34 cellular contexts compared by ENCODE assay signal in genomic region chr22:44615146-44615545, GRCh38.
"Had no signal": no experiment of that assay in that cellular context is flagged by ENCODE, and none has a peak within 500 bp of the region (broad histone marks: within the 10 kb centered on the region; RNA-seq: fewer than 3 reads in every experiment).

No MANE protein-coding gene starts in this region.

- FAIRE-seq: TTC549 had no signal

- H3K27ac ChIP-seq: ascending aorta, breast epithelium, VCaP had no signal

- H3K27me3 ChIP-seq: ascending aorta had no signal

- H3K27ac Mint-ChIP-seq: activated B cell treated with CpG ODN at 0.5 μM for 24 hours; activated CD4-positive, alpha-beta memory T cell treated with anti-CD3 and anti-CD28 coated beads for 36 hours; activated CD4-positive, alpha-beta T cell treated with anti-CD3 and anti-CD28 coated beads, Interleukin-2, amount 10 ng/mL, durations not matched to agents 24 days and 14 days; activated naive CD4-positive, alpha-beta T cell treated with anti-CD3 and anti-CD28 coated beads, Interleukin-2, amount 10 ng/mL, durations not matched to agents 7 days and 5 days; activated naive CD4-positive, alpha-beta T cell treated with anti-CD3 and anti-CD28 coated beads, Interleukin-2, amount 50 U/mL, for 24 hours; activated naive CD8-positive, alpha-beta T cell; activated naive CD8-positive, alpha-beta T cell treated with anti-CD3 and anti-CD28 coated beads, Interleukin-2, amount 10 ng/mL, durations not matched to agents 7 days and 5 days; activated naive CD8-positive, alpha-beta T cell treated with anti-CD3 and anti-CD28 coated beads, Interleukin-2, amount 50 U/mL, for 24 hours; activated T-cell treated with anti-CD3 and anti-CD28 coated beads, Interleukin-2, amount 50 U/mL, for 24 hours; activated T-helper 2 cell treated with anti-CD3 and anti-CD28 coated beads, Interferon-gamma antibody, Interleukin-2, Interleukin-4, amounts not matched to agents 10 μg/mL and 5 μg/mL and 100 μg/mL, durations not matched to agents 14 hours and 24 hours and 36 hours; brain; T-helper 1 cell treated with Interleukin-12 subunit alpha and Interleukin-12 subunit beta and Interleukin-4 antibody, amounts not matched to agents 30 μg/mL and 1 μg/mL, for 36 hours; T-helper 2 cell treated with Interferon-gamma antibody and Interleukin-4, amounts not matched to agents 5 μg/mL and 100 μg/mL, for 36 hours had no signal

- H3K9me3 Mint-ChIP-seq: activated naive CD4-positive, alpha-beta T cell treated with anti-CD3 and anti-CD28 coated beads, Interleukin-2, amount 50 U/mL, for 24 hours had no signal

- H3K36me3 Mint-ChIP-seq: activated CD4-positive, alpha-beta memory T cell treated with anti-CD3 and anti-CD28 coated beads for 36 hours; activated naive CD4-positive, alpha-beta T cell treated with anti-CD3 and anti-CD28 coated beads, Interleukin-2, amount 50 U/mL, for 24 hours; activated naive CD8-positive, alpha-beta T cell; activated naive CD8-positive, alpha-beta T cell treated with anti-CD3 and anti-CD28 coated beads, Interleukin-2, amount 10 ng/mL, durations not matched to agents 7 days and 5 days had no signal

- H3K4me1 ChIP-seq: ascending aorta, breast epithelium had no signal

- H3K27me3 Mint-ChIP-seq: activated CD4-positive, alpha-beta memory T cell treated with anti-CD3 and anti-CD28 coated beads for 36 hours; activated CD4-positive, alpha-beta T cell treated with anti-CD3 and anti-CD28 coated beads, Interleukin-2, amount 10 ng/mL, durations not matched to agents 24 days and 14 days; activated naive CD4-positive, alpha-beta T cell treated with anti-CD3 and anti-CD28 coated beads, Interleukin-2, amount 50 U/mL, for 24 hours; activated naive CD8-positive, alpha-beta T cell; activated naive CD8-positive, alpha-beta T cell treated with anti-CD3 and anti-CD28 coated beads, Interleukin-2, amount 10 ng/mL, durations not matched to agents 7 days and 5 days; activated naive CD8-positive, alpha-beta T cell treated with anti-CD3 and anti-CD28 coated beads, Interleukin-2, amount 50 U/mL, for 24 hours; activated T-cell treated with anti-CD3 and anti-CD28 coated beads, Interleukin-2, amount 50 U/mL, for 24 hours had no signal

- H3K36me3 ChIP-seq: ascending aorta, breast epithelium had no signal

- DNase-seq: activated B cell treated with CpG ODN at 0.5 μM for 24 hours; activated CD4-positive, alpha-beta memory T cell treated with anti-CD3 and anti-CD28 coated beads for 36 hours; activated CD4-positive, alpha-beta T cell treated with anti-CD3 and anti-CD28 coated beads for 4 hours; activated CD4-positive, alpha-beta T cell treated with anti-CD3 and anti-CD28 coated beads, Interleukin-2, amount 10 ng/mL, durations not matched to agents 24 days and 14 days; activated CD4-positive, alpha-beta T cell treated with anti-CD3 and anti-CD28 coated beads, Interleukin-2, amount 50 U/mL, for 1 hour; activated CD4-positive, alpha-beta T cell treated with anti-CD3 and anti-CD28 coated beads, Interleukin-2, amount 50 U/mL, for 4 hours; activated CD4-positive, CD25-positive, alpha-beta regulatory T cell treated with anti-CD3 and anti-CD28 coated beads, Interleukin-2, amount 50 U/mL, for 72 hours; activated CD8-positive, alpha-beta memory T cell treated with anti-CD3 and anti-CD28 coated beads, Interleukin-2, amount 50 U/mL, for 4 hours; activated effector memory CD4-positive, alpha-beta T cell treated with Interleukin-2 at 50 U/mL for 16 hours; activated gamma-delta T cell; activated naive CD4-positive, alpha-beta T cell treated with anti-CD3 and anti-CD28 coated beads, Interleukin-2, amount 10 ng/mL, durations not matched to agents 7 days and 5 days; activated naive CD4-positive, alpha-beta T cell treated with Interleukin-2 at 50 U/mL for 16 hours; activated naive CD8-positive, alpha-beta T cell treated with anti-CD3 and anti-CD28 coated beads, Interleukin-2, amount 10 ng/mL, durations not matched to agents 7 days and 5 days; activated naive CD8-positive, alpha-beta T cell treated with anti-CD3 and anti-CD28 coated beads, Interleukin-2, amount 50 U/mL, for 24 hours; activated T-cell treated with anti-CD3 and anti-CD28 coated beads for 4 hours; activated T-cell treated with anti-CD3 and anti-CD28 coated beads, Interleukin-2, amount 50 U/mL, for 24 hours; activated T-cell treated with anti-CD3 and anti-CD28 coated beads, Interleukin-2, amount 50 U/mL, for 48 hours; amygdala; anterior cingulate cortex; central memory CD4-positive, alpha-beta T cell; SW 1271; T-helper 1 cell; T-helper 2 cell; T-helper 9 cell had no signal

- H3K4me3 ChIP-seq: ascending aorta, breast epithelium had no signal

- H3K4me3 Mint-ChIP-seq: activated B cell treated with CpG ODN at 0.5 μM for 24 hours; activated CD4-positive, alpha-beta memory T cell treated with anti-CD3 and anti-CD28 coated beads for 36 hours; activated CD4-positive, alpha-beta T cell treated with anti-CD3 and anti-CD28 coated beads, Interleukin-2, amount 10 ng/mL, durations not matched to agents 24 days and 14 days; activated naive CD4-positive, alpha-beta T cell treated with anti-CD3 and anti-CD28 coated beads, Interleukin-2, amount 10 ng/mL, durations not matched to agents 7 days and 5 days; activated naive CD4-positive, alpha-beta T cell treated with anti-CD3 and anti-CD28 coated beads, Interleukin-2, amount 50 U/mL, for 24 hours; activated naive CD8-positive, alpha-beta T cell; activated naive CD8-positive, alpha-beta T cell treated with anti-CD3 and anti-CD28 coated beads, Interleukin-2, amount 10 ng/mL, durations not matched to agents 7 days and 5 days; activated naive CD8-positive, alpha-beta T cell treated with anti-CD3 and anti-CD28 coated beads, Interleukin-2, amount 50 U/mL, for 24 hours; activated T-cell treated with anti-CD3 and anti-CD28 coated beads, Interleukin-2, amount 50 U/mL, for 24 hours; brain; T-helper 1 cell treated with Interleukin-12 subunit alpha and Interleukin-12 subunit beta and Interleukin-4 antibody, amounts not matched to agents 30 μg/mL and 1 μg/mL, for 36 hours; T-helper 2 cell treated with Interferon-gamma antibody and Interleukin-4, amounts not matched to agents 5 μg/mL and 100 μg/mL, for 36 hours had no signal

- H3K4me1 Mint-ChIP-seq: activated B cell treated with CpG ODN at 0.5 μM for 24 hours; activated CD4-positive, alpha-beta T cell treated with anti-CD3 and anti-CD28 coated beads, Interleukin-2, amount 10 ng/mL, durations not matched to agents 24 days and 14 days; activated naive CD4-positive, alpha-beta T cell treated with anti-CD3 and anti-CD28 coated beads, Interleukin-2, amount 10 ng/mL, durations not matched to agents 7 days and 5 days; activated naive CD4-positive, alpha-beta T cell treated with anti-CD3 and anti-CD28 coated beads, Interleukin-2, amount 50 U/mL, for 24 hours; activated naive CD8-positive, alpha-beta T cell treated with anti-CD3 and anti-CD28 coated beads, Interleukin-2, amount 10 ng/mL, durations not matched to agents 7 days and 5 days had no signal
